In the genomic region with DNA sequence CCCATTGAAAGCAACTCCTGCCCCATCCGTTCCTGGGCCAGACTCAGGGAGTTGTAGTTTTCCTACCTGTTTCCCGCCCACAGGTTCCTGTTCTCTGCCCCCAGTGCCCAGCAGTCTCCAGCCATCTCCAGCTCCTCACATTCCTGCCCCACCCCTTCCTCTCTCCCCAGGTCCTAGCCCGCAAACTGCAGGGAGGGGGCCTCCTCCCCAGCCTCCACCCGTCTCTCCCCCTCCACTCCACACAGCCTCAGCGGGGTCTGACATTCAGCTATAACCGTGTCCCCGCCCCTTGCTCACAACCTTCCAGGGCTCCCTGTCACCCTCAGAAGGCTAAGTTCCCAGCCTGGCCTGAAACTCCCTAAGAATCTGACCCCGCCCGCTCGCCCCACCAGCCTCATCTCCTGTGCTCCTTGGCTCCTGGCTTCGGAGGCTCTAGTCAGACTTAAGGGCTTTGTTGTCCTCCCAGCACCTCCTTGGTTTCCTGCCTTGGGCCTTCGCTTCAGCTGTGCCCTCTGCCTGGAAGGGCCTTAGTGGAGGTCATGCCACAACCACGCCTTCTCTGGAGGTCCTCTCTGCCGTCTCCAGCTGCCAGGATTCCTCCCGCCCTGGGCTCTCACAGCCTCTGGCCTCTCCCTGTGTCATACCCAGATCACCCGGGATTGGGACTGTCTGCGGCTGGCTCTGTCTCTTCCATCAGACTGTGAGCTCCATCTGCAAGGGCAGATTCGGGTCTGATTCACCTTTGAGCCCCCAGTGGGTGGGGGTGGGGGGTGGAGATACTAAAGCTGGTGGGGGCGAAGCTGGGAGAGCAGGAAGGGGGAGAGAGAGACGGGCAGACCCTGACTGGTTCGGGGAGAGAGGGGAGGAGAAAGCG, we compare ENCODE assay signal across 8 cellular contexts. TPM values are rescaled to one million over a fixed set of nuclear protein-coding genes. Genes with fewer than 3 reads are reported as not detected.
DNase-seq lines count a peak whose midpoint lies in the region; ATAC-seq and TF ChIP-seq lines count a peak whose summit lies in the region.

No MANE protein-coding gene starts in this region.

- peak overlapping the region; percentile 77 for H3K4me3 ChIP-seq in SJCRH30
- peak overlapping the region; percentile 58 for H3K4me3 ChIP-seq in ectodermal cell (ENCODE audit: insufficient read depth, low read depth, low read length)
- H3K4me3 ChIP-seq in lower lobe of right lung, result peak overlapping the region; percentile 87
- H3K4me3 ChIP-seq in testis, result peak overlapping the region; percentile 91

- TF ChIP-seq CTCF in lower lobe of right lung (IDR thresholded peaks at IDR 0.05) (no peak), testis (IDR thresholded peaks at IDR 0.05) (no peak)

- H3K9me3 ChIP-seq in SJCRH30 (replicated peaks), result no peaks in the 10 kb centered on the region
- H3K9me3 ChIP-seq in ectodermal cell (ENCODE audit: control insufficient read depth, low read length), result no peaks in the 10 kb centered on the region
- no peaks in the 10 kb centered on the region for H3K9me3 ChIP-seq in lower lobe of right lung
- H3K9me3 ChIP-seq in testis, result no peaks in the 10 kb centered on the region

- ATAC-seq in lower lobe of right lung (peak; percentile 39 to 51), HG03135 (IDR thresholded peaks at IDR 0.05; ENCODE audit: unreplicated experiment) (no peak)

- intact Hi-C loops in lower lobe of right lung (cut with DNase I), result no loop called here
- intact Hi-C loops in testis (cut with DNase I; ENCODE audit: low total_unique reads), result no loop called here

- DNase-seq in NCI-H526 (lab: John Stamatoyannopoulos, UW) (peak; percentile 10 to 60), NCI-H526 treated with DMSO at 0.1 percent for 48 hours (lab: John Stamatoyannopoulos, UW) (no peak), SJCRH30 (peak; percentile 78 to 83), lower lobe of right lung (peak; percentile 59), testis (peak; percentile 59), T-helper 9 cell (no peak)

- 1% methylated on average over 22 of the region's 22 CpGs for WGBS in ectodermal cell, 2 experiments
- 2 to 3% methylated on average over 16 to 22 of the region's 22 CpGs for WGBS in testis, 2 donors

- no peak for TF ChIP-seq POLR2A in testis (IDR thresholded peaks at IDR 0.05)

- H3K36me3 ChIP-seq in SJCRH30, result 0 out of 2 replicates have a peak, but pooled peaks cover 2% of the 10 kb centered on the region
- H3K36me3 ChIP-seq in ectodermal cell (ENCODE audit: control insufficient read depth, insufficient read depth, low read length), result no peaks in the 10 kb centered on the region
- peaks cover 8% of the 10 kb centered on the region for H3K36me3 ChIP-seq in lower lobe of right lung
- no peaks in the 10 kb centered on the region for H3K36me3 ChIP-seq in testis (ENCODE audit: low read depth, missing control alignments)

- peak overlapping the region; percentile 62 for H3K27ac ChIP-seq in SJCRH30
- H3K27ac ChIP-seq in ectodermal cell (ENCODE audit: insufficient read depth, low read depth, low read length, poor library complexity, severe bottlenecking), result peak overlapping the region; percentile 71
- H3K27ac ChIP-seq in lower lobe of right lung, result peak overlapping the region; percentile 81
- peak overlapping the region; percentile 96 to 99 for H3K27ac ChIP-seq in testis

- H3K27me3 ChIP-seq in SJCRH30 (no peaks in the 10 kb centered on the region), ectodermal cell (ENCODE audit: control insufficient read depth, insufficient read depth, low read length, poor library complexity, severe bottlenecking) (no peaks in the 10 kb centered on the region), lower lobe of right lung (ENCODE audit: low read depth) (no peaks in the 10 kb centered on the region), testis (no peaks in the 10 kb centered on the region)

- peaks cover 5% of the 10 kb centered on the region; the same call in 1 of the 2 replicates for H3K4me1 ChIP-seq in SJCRH30
- peaks cover 19% of the 10 kb centered on the region for H3K4me1 ChIP-seq in ectodermal cell (ENCODE audit: control insufficient read depth, insufficient read depth, low read length)
- H3K4me1 ChIP-seq in lower lobe of right lung, result peaks cover 37% of the 10 kb centered on the region
- peaks cover 22% of the 10 kb centered on the region for H3K4me1 ChIP-seq in testis

RNA-seq across cellular contexts. Expression of a gene that starts 5.1 kb away (rescaled TPM):
- total RNA-seq in SJCRH30 (2014; rRNA removed; shearing (Covaris generic)), result 3.2 and 10.9 TPM in 2 replicates
- 7.5 TPM for polyA plus RNA-seq in ectodermal cell (2013, experiment 1 of 4)
- polyA plus RNA-seq in ectodermal cell (2013, experiment 2 of 4), result 8.7 TPM
- polyA plus RNA-seq in ectodermal cell (2013, experiment 3 of 4), result 7.6 TPM
- 8.8 TPM for polyA plus RNA-seq in ectodermal cell (2013, experiment 4 of 4)
- total RNA-seq in lower lobe of right lung, result 19.8 TPM
- total RNA-seq in testis, result 100 to 1,000 TPM in 1 of 2 donors, 10 to 100 TPM in 1; 37.8 to 106 TPM
- polyA plus RNA-seq in testis (ENCODE audit: insufficient read depth, low read depth, low replicate concordance), result 19.8 TPM

RNA-seq across cellular contexts. Expression of a gene that starts 35.8 kb away (rescaled TPM):
- 0.23 TPM in 1 of 2 replicates, not detected in the other for total RNA-seq in SJCRH30 (2014; rRNA removed; shearing (Covaris generic))
- polyA plus RNA-seq in ectodermal cell (2013, experiment 1 of 4), result not detected
- polyA plus RNA-seq in ectodermal cell (2013, experiment 2 of 4), result not detected
- not detected for polyA plus RNA-seq in ectodermal cell (2013, experiment 3 of 4)
- not detected for polyA plus RNA-seq in ectodermal cell (2013, experiment 4 of 4)
- total RNA-seq in lower lobe of right lung, result not detected
- 1 to 10 TPM in 1 of 2 donors, under 1 TPM in 1; 0.99 to 2.1 TPM for total RNA-seq in testis
- polyA plus RNA-seq in testis (ENCODE audit: insufficient read depth, low read depth, low replicate concordance), result 0.44 TPM

RNA-seq across cellular contexts. Expression of a gene that starts 41.4 kb away (rescaled TPM):
- not detected in 2 replicates for total RNA-seq in SJCRH30 (2014; rRNA removed; shearing (Covaris generic))
- polyA plus RNA-seq in ectodermal cell (2013, experiment 1 of 4), result not detected
- not detected for polyA plus RNA-seq in ectodermal cell (2013, experiment 2 of 4)
- polyA plus RNA-seq in ectodermal cell (2013, experiment 3 of 4), result not detected
- not detected for polyA plus RNA-seq in ectodermal cell (2013, experiment 4 of 4)
- total RNA-seq in lower lobe of right lung (20.3 TPM), testis (1 to 10 TPM; 3.7 to 5.7 TPM)
- polyA plus RNA-seq in testis (ENCODE audit: insufficient read depth, low read depth, low replicate concordance), result 1.5 TPM

RNA-seq across cellular contexts. Expression of a gene that starts 57.8 kb away (rescaled TPM):
- total RNA-seq in SJCRH30 (2014; rRNA removed; shearing (Covaris generic)), result not detected in 2 replicates
- polyA plus RNA-seq in ectodermal cell (2013, experiment 1 of 4), result not detected
- polyA plus RNA-seq in ectodermal cell (2013, experiment 2 of 4), result not detected
- not detected for polyA plus RNA-seq in ectodermal cell (2013, experiment 3 of 4)
- polyA plus RNA-seq in ectodermal cell (2013, experiment 4 of 4), result not detected
- total RNA-seq in lower lobe of right lung (3.1 TPM), testis (not detected)
- polyA plus RNA-seq in testis (ENCODE audit: insufficient read depth, low read depth, low replicate concordance), result not detected

Comparison
In these comparisons a context has a peak if more than half of its experiments do, and no peak if none do; other contexts are left out.
1. DNase-seq: peak in NCI-H526 (2 of 2), SJCRH30 (2 of 2), lower lobe of right lung (single experiment) and testis (single experiment); none in NCI-H526 treated with DMSO at 0.1 percent for 48 hours (single experiment) and T-helper 9 cell (single experiment).
2. Peak in every context shown above with its lines, with median percentiles within 50 percentile points of each other: H3K27ac ChIP-seq and H3K4me3 ChIP-seq.